Comparison of ENCODE assay signal across 27 cellular contexts in genomic region chr7:134113655-134114054, GRCh38. TPM values are rescaled to one million over a fixed set of nuclear protein-coding genes. Genes with fewer than 3 reads are reported as not detected.
"Had no signal": no experiment of that assay in that cellular context is flagged by ENCODE, and none has a peak within 500 bp of the region (broad histone marks: within the 10 kb centered on the region; RNA-seq: fewer than 3 reads in every experiment).

No MANE protein-coding gene starts in this region.

- DNase-seq: activated B cell treated with CpG ODN at 0.5 μM for 24 hours; activated CD4-positive, alpha-beta memory T cell treated with anti-CD3 and anti-CD28 coated beads for 36 hours; activated CD4-positive, alpha-beta T cell treated with anti-CD3 and anti-CD28 coated beads for 4 hours; activated CD4-positive, alpha-beta T cell treated with anti-CD3 and anti-CD28 coated beads, Interleukin-2, amount 50 U/mL, for 1 hour; activated CD4-positive, CD25-positive, alpha-beta regulatory T cell treated with anti-CD3 and anti-CD28 coated beads, Interleukin-2, amount 50 U/mL, for 72 hours; activated CD8-positive, alpha-beta memory T cell treated with anti-CD3 and anti-CD28 coated beads, Interleukin-2, amount 50 U/mL, for 48 hours; activated effector memory CD4-positive, alpha-beta T cell treated with anti-CD3 and anti-CD28 coated beads, Interleukin-2, amount 50 U/mL, for 16 hours; activated naive CD4-positive, alpha-beta T cell; activated naive CD4-positive, alpha-beta T cell treated with anti-CD3 and anti-CD28 coated beads, Interleukin-2, amount 50 U/mL, for 16 hours; activated naive CD8-positive, alpha-beta T cell treated with anti-CD3 and anti-CD28 coated beads for 36 hours; activated T-cell treated with anti-CD3 and anti-CD28 coated beads, Interleukin-2, amount 50 U/mL, for 48 hours; amniotic stem cell; aorta; colonic mucosa; NCI-H1105; NCI-H1436; NCI-H1694; NCI-H2029; NCI-H2171; NCI-H510A; NCI-H526; NCI-H748 treated with DMSO at 0.1 percent for 48 hours; NK-92 treated with Interleukin-12 subunit alpha and Interleukin-12 subunit beta, amount 100 ng/mL, for 24 hours; SHP77 treated with DMSO at 0.1 percent for 48 hours; SK-N-SH had no signal

- H3K9me3 ChIP-seq: colonic mucosa, SJSA1, SK-N-SH had no signal

- H3K9ac ChIP-seq: SK-N-SH had no signal

- H3K27ac ChIP-seq: cardiac muscle cell, colonic mucosa, SJSA1 had no signal

- H3K36me3 ChIP-seq: cardiac muscle cell, colonic mucosa, SJSA1 had no signal

- H3K4me3 ChIP-seq: cardiac muscle cell, colonic mucosa, SJSA1 had no signal

- H3K27me3 ChIP-seq: cardiac muscle cell, colonic mucosa, SJSA1 had no signal

- H3K4me2 ChIP-seq: SK-N-SH had no signal

- H3K4me1 ChIP-seq: colonic mucosa, SJSA1 had no signal

RNA-seq across cellular contexts. Expression of gene LRGUK, which starts 13.5 kb away (rescaled TPM):
- polyA plus RNA-seq: cardiac muscle cell had no signal
